1 cellular context compared by ENCODE assay signal in the genomic region with DNA sequence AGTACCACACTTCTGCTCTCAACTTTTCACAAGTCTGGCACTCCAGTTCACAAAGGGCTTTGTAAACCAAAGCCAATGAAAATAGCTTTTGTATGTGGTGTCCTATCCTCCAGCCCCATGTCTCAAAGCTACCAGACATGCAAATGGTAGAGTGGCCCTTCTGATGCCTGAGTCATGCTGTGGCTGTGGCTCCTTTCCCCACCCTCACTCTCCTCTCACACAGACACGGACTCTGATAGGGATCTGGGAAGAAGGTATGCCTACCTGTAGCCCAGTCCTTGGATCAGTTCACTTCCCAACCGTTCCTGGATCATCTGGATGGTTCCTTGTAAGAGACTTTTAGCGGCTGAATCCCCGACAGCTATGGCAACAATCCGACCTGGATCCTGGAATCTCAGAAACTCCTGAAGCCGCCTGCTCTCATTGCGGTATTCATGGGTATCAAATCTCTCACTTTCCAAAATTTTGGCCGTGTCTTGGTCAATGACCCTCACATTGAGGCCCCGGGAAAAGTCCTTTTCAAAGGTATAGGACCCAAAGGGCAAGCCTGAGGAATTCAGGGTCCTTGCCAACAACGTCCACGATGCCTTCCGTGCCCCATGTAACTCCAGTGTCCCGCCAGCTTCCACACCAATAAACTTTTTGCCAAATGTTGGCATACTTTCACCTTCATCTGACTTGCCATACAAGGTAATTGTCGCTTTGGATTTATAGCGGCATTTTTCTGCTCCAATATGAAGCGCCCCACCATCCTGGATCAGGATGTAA.
TF ChIP-seq lines count a peak whose summit lies in the region.

No MANE protein-coding gene starts in this region.

TF ChIP-seq in K562, 482 proteins besides CTCF, POLR2A, EP300 and RAD21:
- TF ChIP-seq, protein P1, sequence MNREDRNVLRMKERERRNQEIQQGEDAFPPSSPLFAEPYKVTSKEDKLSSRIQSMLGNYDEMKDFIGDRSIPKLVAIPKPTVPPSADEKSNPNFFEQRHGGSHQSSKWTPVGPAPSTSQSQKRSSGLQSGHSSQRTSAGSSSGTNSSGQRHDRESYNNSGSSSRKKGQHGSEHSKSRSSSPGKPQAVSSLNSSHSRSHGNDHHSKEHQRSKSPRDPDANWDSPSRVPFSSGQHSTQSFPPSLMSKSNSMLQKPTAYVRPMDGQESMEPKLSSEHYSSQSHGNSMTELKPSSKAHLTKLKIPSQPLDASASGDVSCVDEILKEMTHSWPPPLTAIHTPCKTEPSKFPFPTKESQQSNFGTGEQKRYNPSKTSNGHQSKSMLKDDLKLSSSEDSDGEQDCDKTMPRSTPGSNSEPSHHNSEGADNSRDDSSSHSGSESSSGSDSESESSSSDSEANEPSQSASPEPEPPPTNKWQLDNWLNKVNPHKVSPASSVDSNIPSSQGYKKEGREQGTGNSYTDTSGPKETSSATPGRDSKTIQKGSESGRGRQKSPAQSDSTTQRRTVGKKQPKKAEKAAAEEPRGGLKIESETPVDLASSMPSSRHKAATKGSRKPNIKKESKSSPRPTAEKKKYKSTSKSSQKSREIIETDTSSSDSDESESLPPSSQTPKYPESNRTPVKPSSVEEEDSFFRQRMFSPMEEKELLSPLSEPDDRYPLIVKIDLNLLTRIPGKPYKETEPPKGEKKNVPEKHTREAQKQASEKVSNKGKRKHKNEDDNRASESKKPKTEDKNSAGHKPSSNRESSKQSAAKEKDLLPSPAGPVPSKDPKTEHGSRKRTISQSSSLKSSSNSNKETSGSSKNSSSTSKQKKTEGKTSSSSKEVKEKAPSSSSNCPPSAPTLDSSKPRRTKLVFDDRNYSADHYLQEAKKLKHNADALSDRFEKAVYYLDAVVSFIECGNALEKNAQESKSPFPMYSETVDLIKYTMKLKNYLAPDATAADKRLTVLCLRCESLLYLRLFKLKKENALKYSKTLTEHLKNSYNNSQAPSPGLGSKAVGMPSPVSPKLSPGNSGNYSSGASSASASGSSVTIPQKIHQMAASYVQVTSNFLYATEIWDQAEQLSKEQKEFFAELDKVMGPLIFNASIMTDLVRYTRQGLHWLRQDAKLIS (CRISPR knock-in tag; IDR thresholded peaks at IDR 0.05) = no peak
- TF ChIP-seq NFE2 (IDR thresholded peaks at IDR 0.05; ENCODE audit: low read depth) = peak; percentile 42; the same call in 1 of the 2 replicates
- TF ChIP-seq, protein P2, sequence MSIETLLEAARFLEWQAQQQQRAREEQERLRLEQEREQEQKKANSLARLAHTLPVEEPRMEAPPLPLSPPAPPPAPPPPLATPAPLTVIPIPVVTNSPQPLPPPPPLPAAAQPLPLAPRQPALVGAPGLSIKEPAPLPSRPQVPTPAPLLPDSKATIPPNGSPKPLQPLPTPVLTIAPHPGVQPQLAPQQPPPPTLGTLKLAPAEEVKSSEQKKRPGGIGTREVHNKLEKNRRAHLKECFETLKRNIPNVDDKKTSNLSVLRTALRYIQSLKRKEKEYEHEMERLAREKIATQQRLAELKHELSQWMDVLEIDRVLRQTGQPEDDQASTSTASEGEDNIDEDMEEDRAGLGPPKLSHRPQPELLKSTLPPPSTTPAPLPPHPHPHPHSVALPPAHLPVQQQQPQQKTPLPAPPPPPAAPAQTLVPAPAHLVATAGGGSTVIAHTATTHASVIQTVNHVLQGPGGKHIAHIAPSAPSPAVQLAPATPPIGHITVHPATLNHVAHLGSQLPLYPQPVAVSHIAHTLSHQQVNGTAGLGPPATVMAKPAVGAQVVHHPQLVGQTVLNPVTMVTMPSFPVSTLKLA (conservative IDR thresholded peaks at IDR 0.05) = no peak
